Comparison of ENCODE assay signal across 1 cellular context in the genomic region with DNA sequence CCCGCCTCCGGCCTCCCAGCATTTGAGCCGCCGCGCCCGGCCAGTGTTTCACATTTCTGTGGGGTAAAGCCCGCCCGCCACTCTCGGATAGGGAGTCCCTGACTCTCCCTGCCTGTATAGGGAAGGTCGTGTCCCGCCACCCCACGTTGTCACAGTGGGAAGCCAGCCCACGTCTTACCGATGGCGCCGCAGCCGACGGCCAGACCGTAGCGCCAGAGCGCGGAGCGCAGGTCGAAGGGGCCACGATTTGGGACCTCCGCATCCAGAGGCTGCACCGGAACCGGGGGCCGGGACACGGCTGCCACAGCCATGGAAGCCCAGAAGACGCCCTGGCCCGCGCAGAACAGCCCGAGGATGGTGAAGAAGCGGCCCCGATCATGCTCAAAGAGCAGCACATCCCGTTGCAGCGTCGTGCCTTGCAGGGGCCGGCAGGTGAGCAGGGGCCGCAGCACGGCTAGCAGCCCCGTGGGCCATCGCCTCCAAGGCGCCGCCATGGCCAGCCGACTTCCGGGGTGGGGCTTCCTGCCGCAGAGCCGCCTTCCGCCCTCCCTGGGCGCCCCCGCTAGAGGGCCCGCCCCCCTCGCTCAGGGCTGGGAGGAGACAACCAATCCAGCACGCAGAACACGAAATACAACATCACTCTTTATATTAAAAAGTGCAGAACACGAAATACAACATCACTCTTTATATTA.
TF ChIP-seq lines count a peak whose summit lies in the region.

A gene with protein sequence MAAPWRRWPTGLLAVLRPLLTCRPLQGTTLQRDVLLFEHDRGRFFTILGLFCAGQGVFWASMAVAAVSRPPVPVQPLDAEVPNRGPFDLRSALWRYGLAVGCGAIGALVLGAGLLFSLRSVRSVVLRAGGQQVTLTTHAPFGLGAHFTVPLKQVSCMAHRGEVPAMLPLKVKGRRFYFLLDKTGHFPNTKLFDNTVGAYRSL (minus strand): TSS at position 506 of the 692 bp plus-strand sequence. CDS start 12 bp downstream, at position 494.

TF ChIP-seq in K562, 482 proteins besides CTCF, POLR2A, EP300 and RAD21 (continued from another document and continues in another):
- TF ChIP-seq, protein P1, sequence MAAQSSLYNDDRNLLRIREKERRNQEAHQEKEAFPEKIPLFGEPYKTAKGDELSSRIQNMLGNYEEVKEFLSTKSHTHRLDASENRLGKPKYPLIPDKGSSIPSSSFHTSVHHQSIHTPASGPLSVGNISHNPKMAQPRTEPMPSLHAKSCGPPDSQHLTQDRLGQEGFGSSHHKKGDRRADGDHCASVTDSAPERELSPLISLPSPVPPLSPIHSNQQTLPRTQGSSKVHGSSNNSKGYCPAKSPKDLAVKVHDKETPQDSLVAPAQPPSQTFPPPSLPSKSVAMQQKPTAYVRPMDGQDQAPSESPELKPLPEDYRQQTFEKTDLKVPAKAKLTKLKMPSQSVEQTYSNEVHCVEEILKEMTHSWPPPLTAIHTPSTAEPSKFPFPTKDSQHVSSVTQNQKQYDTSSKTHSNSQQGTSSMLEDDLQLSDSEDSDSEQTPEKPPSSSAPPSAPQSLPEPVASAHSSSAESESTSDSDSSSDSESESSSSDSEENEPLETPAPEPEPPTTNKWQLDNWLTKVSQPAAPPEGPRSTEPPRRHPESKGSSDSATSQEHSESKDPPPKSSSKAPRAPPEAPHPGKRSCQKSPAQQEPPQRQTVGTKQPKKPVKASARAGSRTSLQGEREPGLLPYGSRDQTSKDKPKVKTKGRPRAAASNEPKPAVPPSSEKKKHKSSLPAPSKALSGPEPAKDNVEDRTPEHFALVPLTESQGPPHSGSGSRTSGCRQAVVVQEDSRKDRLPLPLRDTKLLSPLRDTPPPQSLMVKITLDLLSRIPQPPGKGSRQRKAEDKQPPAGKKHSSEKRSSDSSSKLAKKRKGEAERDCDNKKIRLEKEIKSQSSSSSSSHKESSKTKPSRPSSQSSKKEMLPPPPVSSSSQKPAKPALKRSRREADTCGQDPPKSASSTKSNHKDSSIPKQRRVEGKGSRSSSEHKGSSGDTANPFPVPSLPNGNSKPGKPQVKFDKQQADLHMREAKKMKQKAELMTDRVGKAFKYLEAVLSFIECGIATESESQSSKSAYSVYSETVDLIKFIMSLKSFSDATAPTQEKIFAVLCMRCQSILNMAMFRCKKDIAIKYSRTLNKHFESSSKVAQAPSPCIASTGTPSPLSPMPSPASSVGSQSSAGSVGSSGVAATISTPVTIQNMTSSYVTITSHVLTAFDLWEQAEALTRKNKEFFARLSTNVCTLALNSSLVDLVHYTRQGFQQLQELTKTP (IDR thresholded peaks at IDR 0.05; ENCODE audit: low read depth in 1 of 2, partially characterized antibody in 2 of 2): no peak
- TF ChIP-seq FOXM1 (IDR thresholded peaks at IDR 0.05; ENCODE audit: low read depth) (no peak), FOXM1 (CRISPR knock-in tag; IDR thresholded peaks at IDR 0.05; ENCODE audit: low read depth) (no peak), MYC (IDR thresholded peaks at IDR 0.05; ENCODE audit: low read depth, low read length) (no peak), MYC (CRISPR knock-in tag; IDR thresholded peaks at IDR 0.05; ENCODE audit: borderline replicate concordance, low read depth) (no peak; the same call in 1 of the 2 replicates), PCBP1 (IDR thresholded peaks at IDR 0.05; ENCODE audit: low read depth, low read length, poor library complexity, severe bottlenecking) (no peak), FOXK2 (conservative IDR thresholded peaks at IDR 0.05 in 1 of 2, IDR thresholded peaks at IDR 0.05 in 1 of 2; ENCODE audit: low read depth in 2 of 2) (no peak), TBP (optimal IDR thresholded peaks at IDR 0.05; ENCODE audit: low read depth, low read length) (peak; percentile 67), TCF7L2 (IDR thresholded peaks at IDR 0.05; ENCODE audit: low read depth, low read length) (no peak), EP400 (IDR thresholded peaks at IDR 0.05) (peak; percentile 86; the same call in 1 of the 2 replicates), ELF4 (CRISPR knock-in tag; IDR thresholded peaks at IDR 0.05) (no peak), KLF10 (CRISPR knock-in tag; IDR thresholded peaks at IDR 0.05) (no peak), ZNF75A (CRISPR knock-in tag; IDR thresholded peaks at IDR 0.05) (no peak), RFX1 (IDR thresholded peaks at IDR 0.05) (no peak), ZNF57 (CRISPR knock-in tag; IDR thresholded peaks at IDR 0.05) (no peak), HNRNPL (IDR thresholded peaks at IDR 0.05; ENCODE audit: low read depth, low read length) (no peak), TOE1 (IDR thresholded peaks at IDR 0.05; ENCODE audit: borderline replicate concordance) (peak; percentile 48; the same call in 1 of the 2 replicates), TOE1 (CRISPR knock-in tag; IDR thresholded peaks at IDR 0.05; ENCODE audit: borderline replicate concordance, low read depth) (no peak), ZNF699 (CRISPR knock-in tag; IDR thresholded peaks at IDR 0.05; ENCODE audit: insufficient replicate concordance) (no peak), CBFB (CRISPR knock-in tag; IDR thresholded peaks at IDR 0.05) (0 out of 2 replicates have a peak, but pooled peaks have one; percentile 76), MXI1 (IDR thresholded peaks at IDR 0.05; ENCODE audit: low read depth, low read length) (peak; percentile 47; the same call in 1 of the 2 replicates), PRMT5 (CRISPR knock-in tag; IDR thresholded peaks at IDR 0.05) (no peak), POLR3G (IDR thresholded peaks at IDR 0.05; ENCODE audit: extremely low read depth, insufficient read length, insufficient replicate concordance) (no peak), DNMT1 (IDR thresholded peaks at IDR 0.05) (peak; percentile 90), U2AF2 (optimal IDR thresholded peaks at IDR 0.05; ENCODE audit: low read depth, low read length) (no peak), ZBTB1 (CRISPR knock-in tag; IDR thresholded peaks at IDR 0.05; ENCODE audit: borderline replicate concordance, low read depth) (no peak), HLTF (IDR thresholded peaks at IDR 0.05) (0 out of 2 replicates have a peak, but pooled peaks have one; percentile 20), MEIS2 (IDR thresholded peaks at IDR 0.05; ENCODE audit: partially characterized antibody) (no peak), MAFG (tag; conservative IDR thresholded peaks at IDR 0.05) (no peak), ZBTB17 (CRISPR knock-in tag; IDR thresholded peaks at IDR 0.05) (peak; percentile 81), ZBTB7A (IDR thresholded peaks at IDR 0.05; ENCODE audit: borderline replicate concordance, control insufficient read depth, low read depth, low read length) (peak; percentile 50; the same call in 1 of the 2 replicates), MTA2 (IDR thresholded peaks at IDR 0.05; ENCODE audit: low read depth) (no peak), HDAC6 (IDR thresholded peaks at IDR 0.05; ENCODE audit: low read depth, low read length) (no peak), ZNF146 (CRISPR knock-in tag; IDR thresholded peaks at IDR 0.05; ENCODE audit: unreplicated experiment) (no peak), ZNF134 (CRISPR knock-in tag; conservative IDR thresholded peaks at IDR 0.05) (no peak), CC2D1A (IDR thresholded peaks at IDR 0.05) (no peak), ZNF77 (CRISPR knock-in tag; IDR thresholded peaks at IDR 0.05) (peak; percentile 66; the same call in 1 of the 2 replicates), MEF2A (IDR thresholded peaks at IDR 0.05; ENCODE audit: control insufficient read depth, low read depth, low read length) (no peak), MIER1 (IDR thresholded peaks at IDR 0.05; ENCODE audit: low read depth) (no peak), BRD4 (IDR thresholded peaks at IDR 0.05) (no peak), CSDE1 (IDR thresholded peaks at IDR 0.05) (no peak), ARHGAP35 (IDR thresholded peaks at IDR 0.05; ENCODE audit: partially characterized antibody) (no peak)
- TF ChIP-seq, protein P2, sequence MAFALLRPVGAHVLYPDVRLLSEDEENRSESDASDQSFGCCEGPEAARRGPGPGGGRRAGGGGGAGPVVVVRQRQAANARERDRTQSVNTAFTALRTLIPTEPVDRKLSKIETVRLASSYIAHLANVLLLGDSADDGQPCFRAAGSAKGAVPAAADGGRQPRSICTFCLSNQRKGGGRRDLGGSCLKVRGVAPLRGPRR (CRISPR knock-in tag; IDR thresholded peaks at IDR 0.05): no peak
- TF ChIP-seq, protein P3, sequence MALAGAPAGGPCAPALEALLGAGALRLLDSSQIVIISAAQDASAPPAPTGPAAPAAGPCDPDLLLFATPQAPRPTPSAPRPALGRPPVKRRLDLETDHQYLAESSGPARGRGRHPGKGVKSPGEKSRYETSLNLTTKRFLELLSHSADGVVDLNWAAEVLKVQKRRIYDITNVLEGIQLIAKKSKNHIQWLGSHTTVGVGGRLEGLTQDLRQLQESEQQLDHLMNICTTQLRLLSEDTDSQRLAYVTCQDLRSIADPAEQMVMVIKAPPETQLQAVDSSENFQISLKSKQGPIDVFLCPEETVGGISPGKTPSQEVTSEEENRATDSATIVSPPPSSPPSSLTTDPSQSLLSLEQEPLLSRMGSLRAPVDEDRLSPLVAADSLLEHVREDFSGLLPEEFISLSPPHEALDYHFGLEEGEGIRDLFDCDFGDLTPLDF (CRISPR knock-in tag; IDR thresholded peaks at IDR 0.05): peak; percentile 91; the same call in 1 of the 2 replicates
- TF ChIP-seq, protein P4, sequence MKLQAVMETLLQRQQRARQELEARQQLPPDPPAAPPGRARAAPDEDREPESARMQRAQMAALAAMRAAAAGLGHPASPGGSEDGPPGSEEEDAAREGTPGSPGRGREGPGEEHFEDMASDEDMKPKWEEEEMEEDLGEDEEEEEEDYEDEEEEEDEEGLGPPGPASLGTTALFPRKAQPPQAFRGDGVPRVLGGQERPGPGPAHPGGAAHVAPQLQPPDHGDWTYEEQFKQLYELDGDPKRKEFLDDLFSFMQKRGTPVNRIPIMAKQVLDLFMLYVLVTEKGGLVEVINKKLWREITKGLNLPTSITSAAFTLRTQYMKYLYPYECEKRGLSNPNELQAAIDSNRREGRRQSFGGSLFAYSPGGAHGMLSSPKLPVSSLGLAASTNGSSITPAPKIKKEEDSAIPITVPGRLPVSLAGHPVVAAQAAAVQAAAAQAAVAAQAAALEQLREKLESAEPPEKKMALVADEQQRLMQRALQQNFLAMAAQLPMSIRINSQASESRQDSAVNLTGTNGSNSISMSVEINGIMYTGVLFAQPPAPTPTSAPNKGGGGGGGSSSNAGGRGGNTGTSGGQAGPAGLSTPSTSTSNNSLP (IDR thresholded peaks at IDR 0.05; ENCODE audit: borderline replicate concordance, low read depth, low read length): 0 out of 2 replicates have a peak, but pooled peaks have one; percentile 11
- TF ChIP-seq, protein P5, sequence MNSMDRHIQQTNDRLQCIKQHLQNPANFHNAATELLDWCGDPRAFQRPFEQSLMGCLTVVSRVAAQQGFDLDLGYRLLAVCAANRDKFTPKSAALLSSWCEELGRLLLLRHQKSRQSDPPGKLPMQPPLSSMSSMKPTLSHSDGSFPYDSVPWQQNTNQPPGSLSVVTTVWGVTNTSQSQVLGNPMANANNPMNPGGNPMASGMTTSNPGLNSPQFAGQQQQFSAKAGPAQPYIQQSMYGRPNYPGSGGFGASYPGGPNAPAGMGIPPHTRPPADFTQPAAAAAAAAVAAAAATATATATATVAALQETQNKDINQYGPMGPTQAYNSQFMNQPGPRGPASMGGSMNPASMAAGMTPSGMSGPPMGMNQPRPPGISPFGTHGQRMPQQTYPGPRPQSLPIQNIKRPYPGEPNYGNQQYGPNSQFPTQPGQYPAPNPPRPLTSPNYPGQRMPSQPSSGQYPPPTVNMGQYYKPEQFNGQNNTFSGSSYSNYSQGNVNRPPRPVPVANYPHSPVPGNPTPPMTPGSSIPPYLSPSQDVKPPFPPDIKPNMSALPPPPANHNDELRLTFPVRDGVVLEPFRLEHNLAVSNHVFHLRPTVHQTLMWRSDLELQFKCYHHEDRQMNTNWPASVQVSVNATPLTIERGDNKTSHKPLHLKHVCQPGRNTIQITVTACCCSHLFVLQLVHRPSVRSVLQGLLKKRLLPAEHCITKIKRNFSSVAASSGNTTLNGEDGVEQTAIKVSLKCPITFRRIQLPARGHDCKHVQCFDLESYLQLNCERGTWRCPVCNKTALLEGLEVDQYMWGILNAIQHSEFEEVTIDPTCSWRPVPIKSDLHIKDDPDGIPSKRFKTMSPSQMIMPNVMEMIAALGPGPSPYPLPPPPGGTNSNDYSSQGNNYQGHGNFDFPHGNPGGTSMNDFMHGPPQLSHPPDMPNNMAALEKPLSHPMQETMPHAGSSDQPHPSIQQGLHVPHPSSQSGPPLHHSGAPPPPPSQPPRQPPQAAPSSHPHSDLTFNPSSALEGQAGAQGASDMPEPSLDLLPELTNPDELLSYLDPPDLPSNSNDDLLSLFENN (IDR thresholded peaks at IDR 0.05; ENCODE audit: low read depth in 2 of 2, low read length in 2 of 2): no peak
- TF ChIP-seq, protein P6, sequence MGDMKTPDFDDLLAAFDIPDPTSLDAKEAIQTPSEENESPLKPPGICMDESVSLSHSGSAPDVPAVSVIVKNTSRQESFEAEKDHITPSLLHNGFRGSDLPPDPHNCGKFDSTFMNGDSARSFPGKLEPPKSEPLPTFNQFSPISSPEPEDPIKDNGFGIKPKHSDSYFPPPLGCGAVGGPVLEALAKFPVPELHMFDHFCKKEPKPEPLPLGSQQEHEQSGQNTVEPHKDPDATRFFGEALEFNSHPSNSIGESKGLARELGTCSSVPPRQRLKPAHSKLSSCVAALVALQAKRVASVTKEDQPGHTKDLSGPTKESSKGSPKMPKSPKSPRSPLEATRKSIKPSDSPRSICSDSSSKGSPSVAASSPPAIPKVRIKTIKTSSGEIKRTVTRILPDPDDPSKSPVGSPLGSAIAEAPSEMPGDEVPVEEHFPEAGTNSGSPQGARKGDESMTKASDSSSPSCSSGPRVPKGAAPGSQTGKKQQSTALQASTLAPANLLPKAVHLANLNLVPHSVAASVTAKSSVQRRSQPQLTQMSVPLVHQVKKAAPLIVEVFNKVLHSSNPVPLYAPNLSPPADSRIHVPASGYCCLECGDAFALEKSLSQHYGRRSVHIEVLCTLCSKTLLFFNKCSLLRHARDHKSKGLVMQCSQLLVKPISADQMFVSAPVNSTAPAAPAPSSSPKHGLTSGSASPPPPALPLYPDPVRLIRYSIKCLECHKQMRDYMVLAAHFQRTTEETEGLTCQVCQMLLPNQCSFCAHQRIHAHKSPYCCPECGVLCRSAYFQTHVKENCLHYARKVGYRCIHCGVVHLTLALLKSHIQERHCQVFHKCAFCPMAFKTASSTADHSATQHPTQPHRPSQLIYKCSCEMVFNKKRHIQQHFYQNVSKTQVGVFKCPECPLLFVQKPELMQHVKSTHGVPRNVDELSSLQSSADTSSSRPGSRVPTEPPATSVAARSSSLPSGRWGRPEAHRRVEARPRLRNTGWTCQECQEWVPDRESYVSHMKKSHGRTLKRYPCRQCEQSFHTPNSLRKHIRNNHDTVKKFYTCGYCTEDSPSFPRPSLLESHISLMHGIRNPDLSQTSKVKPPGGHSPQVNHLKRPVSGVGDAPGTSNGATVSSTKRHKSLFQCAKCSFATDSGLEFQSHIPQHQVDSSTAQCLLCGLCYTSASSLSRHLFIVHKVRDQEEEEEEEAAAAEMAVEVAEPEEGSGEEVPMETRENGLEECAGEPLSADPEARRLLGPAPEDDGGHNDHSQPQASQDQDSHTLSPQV (IDR thresholded peaks at IDR 0.05): no peak
